In the genomic region with DNA sequence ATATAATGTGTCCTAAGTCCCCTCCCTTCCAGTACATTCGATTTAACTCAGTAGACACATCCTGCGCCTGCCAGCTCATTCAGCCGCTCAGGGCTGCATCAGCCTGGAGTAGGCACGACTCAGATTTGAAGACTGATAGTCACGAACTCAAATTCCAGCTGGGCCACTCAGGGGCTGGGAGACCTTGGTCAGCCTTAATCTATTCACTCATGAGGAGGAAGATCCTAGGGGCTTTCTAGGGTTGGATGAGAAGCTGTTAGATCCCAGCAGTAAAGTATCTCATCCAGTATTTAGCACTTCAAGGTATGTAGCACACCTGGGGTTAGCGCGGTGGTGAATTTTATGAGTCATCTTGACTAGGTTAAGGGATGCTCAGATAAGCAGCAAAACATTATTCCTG, we compare ENCODE assay signal across 20 cellular contexts.
DNase-seq lines count a peak whose midpoint lies in the region; ATAC-seq and TF ChIP-seq lines count a peak whose summit lies in the region.
"Had no signal": no experiment of that assay in that cellular context is flagged by ENCODE, and none has a peak within 500 bp of the region (broad histone marks: within the 10 kb centered on the region; RNA-seq: fewer than 3 reads in every experiment).

No MANE protein-coding gene starts in this region.

- peaks cover 31% of the 10 kb centered on the region for H3K4me1 Mint-ChIP-seq in activated T-cell treated with anti-CD3 and anti-CD28 coated beads, Interleukin-2, amount 50 U/mL, for 72 hours (ENCODE audit: low read depth)
- peaks cover 43% of the 10 kb centered on the region for H3K4me1 Mint-ChIP-seq in stimulated activated effector memory CD8-positive, alpha-beta T cell treated with anti-CD3 and anti-CD28 coated beads, Interleukin-12 subunit alpha, Interleukin-12 subunit beta, amount 100 ng/mL, for 72 hours

- no peak overlapping the region for H3K4me3 Mint-ChIP-seq in activated T-cell treated with anti-CD3 and anti-CD28 coated beads, Interleukin-2, amount 50 U/mL, for 72 hours
- H3K4me3 Mint-ChIP-seq in stimulated activated effector memory CD8-positive, alpha-beta T cell treated with anti-CD3 and anti-CD28 coated beads, Interleukin-12 subunit alpha, Interleukin-12 subunit beta, amount 100 ng/mL, for 72 hours: no peak overlapping the region
- H3K4me3 Mint-ChIP-seq: activated CD8-positive, alpha-beta memory T cell treated with anti-CD3 and anti-CD28 coated beads, Interleukin-2, amount 10 ng/mL, durations not matched to agents 7 days and 5 days; IgD-negative memory B cell; nephron progenitor cell had no signal

- no peak for TF ChIP-seq CTCF in epithelial cell of esophagus (IDR thresholded peaks at IDR 0.05; ENCODE audit: insufficient read depth, low read depth, low read length, missing control alignments)

- ATAC-seq in activated T-cell treated with anti-CD3 and anti-CD28 coated beads, Interleukin-2, amount 50 U/mL, for 72 hours (replicated peaks in 1 of 2): peak; percentile 26 to 29
- ATAC-seq in stimulated activated effector memory CD8-positive, alpha-beta T cell treated with anti-CD3 and anti-CD28 coated beads, Interleukin-12 subunit alpha, Interleukin-12 subunit beta, amount 100 ng/mL, for 72 hours: peak; percentile 48
- ATAC-seq in GM21515 (IDR thresholded peaks at IDR 0.05; ENCODE audit: unreplicated experiment): no peak
- ATAC-seq: activated CD8-positive, alpha-beta memory T cell treated with anti-CD3 and anti-CD28 coated beads, Interleukin-2, amount 10 ng/mL, durations not matched to agents 7 days and 5 days; stimulated activated naive CD8-positive, alpha-beta T cell treated with anti-CD3 and anti-CD28 coated beads, Interleukin-15, Interleukin-2, amounts not matched to agents 100 U/mL and 50 U/mL, for 24 hours had no signal

- H3K4me3 ChIP-seq in epithelial cell of esophagus (ENCODE audit: low read length): no peak overlapping the region
- H3K4me3 ChIP-seq: coronary artery had no signal

- H3K9me3 Mint-ChIP-seq in activated T-cell treated with anti-CD3 and anti-CD28 coated beads, Interleukin-2, amount 50 U/mL, for 72 hours: no peaks in the 10 kb centered on the region
- H3K9me3 Mint-ChIP-seq in stimulated activated effector memory CD8-positive, alpha-beta T cell treated with anti-CD3 and anti-CD28 coated beads, Interleukin-12 subunit alpha, Interleukin-12 subunit beta, amount 100 ng/mL, for 72 hours: no peaks in the 10 kb centered on the region
- H3K9me3 Mint-ChIP-seq: CD8-positive, alpha-beta memory T cell; H9; nephron progenitor cell had no signal

- no peak for DNase-seq in activated T-cell treated with anti-CD3 and anti-CD28 coated beads, Interleukin-2, amount 50 U/mL, for 72 hours
- DNase-seq in activated T-cell treated with anti-CD3 and anti-CD28 coated beads, Interleukin-2, amount 50 U/mL, for 48 hours: no peak
- DNase-seq in NCI-H226 (peak; percentile 44), epithelial cell of esophagus (ENCODE audit: low read depth) (peak; percentile 47), NOMO-1 treated with dmso at 0.1 percent for 144 hours (lab: John Stamatoyannopoulos, UW; ENCODE audit: unreplicated experiment) (no peak)
- DNase-seq in stimulated activated effector memory CD8-positive, alpha-beta T cell treated with anti-CD3 and anti-CD28 coated beads, Interleukin-12 subunit alpha, Interleukin-12 subunit beta, amount 100 ng/mL, for 72 hours (ENCODE audit: low spot score in 2 of 2): no peak
- no peak for DNase-seq in stimulated activated CD4-positive, alpha-beta T cell treated with anti-CD3 and anti-CD28 coated beads, Interleukin-4, amount 100 ng/mL, for 1 hour
- DNase-seq: ACHN; activated CD8-positive, alpha-beta memory T cell treated with anti-CD3 and anti-CD28 coated beads, Interleukin-2, amount 10 ng/mL, durations not matched to agents 7 days and 5 days; CD8-positive, alpha-beta memory T cell; H9; NCI-H2081 treated with DMSO at 0.1 percent for 48 hours; NCI-H69; nephron progenitor cell; stimulated activated CD4-positive, alpha-beta T cell treated with anti-CD3 and anti-CD28 coated beads, Interleukin-12 subunit alpha, Interleukin-12 subunit beta, amount 100 ng/mL, for 4 hours; stimulated activated naive CD8-positive, alpha-beta T cell treated with anti-CD3 and anti-CD28 coated beads, Interleukin-15, Interleukin-2, amounts not matched to agents 100 U/mL and 50 U/mL, for 24 hours; SW 1271 had no signal

- no peak overlapping the region for H3K27ac Mint-ChIP-seq in activated T-cell treated with anti-CD3 and anti-CD28 coated beads, Interleukin-2, amount 50 U/mL, for 72 hours
- H3K27ac Mint-ChIP-seq in stimulated activated effector memory CD8-positive, alpha-beta T cell treated with anti-CD3 and anti-CD28 coated beads, Interleukin-12 subunit alpha, Interleukin-12 subunit beta, amount 100 ng/mL, for 72 hours: no peak overlapping the region
- H3K27ac Mint-ChIP-seq: activated CD8-positive, alpha-beta memory T cell treated with anti-CD3 and anti-CD28 coated beads, Interleukin-2, amount 10 ng/mL, durations not matched to agents 7 days and 5 days; IgD-negative memory B cell; nephron progenitor cell had no signal

- H3K27me3 Mint-ChIP-seq in activated T-cell treated with anti-CD3 and anti-CD28 coated beads, Interleukin-2, amount 50 U/mL, for 72 hours (ENCODE audit: low read depth): peaks cover 37% of the 10 kb centered on the region

- H3K36me3 Mint-ChIP-seq in activated T-cell treated with anti-CD3 and anti-CD28 coated beads, Interleukin-2, amount 50 U/mL, for 72 hours (ENCODE audit: insufficient read depth in 2 of 2): no peaks in the 10 kb centered on the region
- H3K36me3 Mint-ChIP-seq in stimulated activated effector memory CD8-positive, alpha-beta T cell treated with anti-CD3 and anti-CD28 coated beads, Interleukin-12 subunit alpha, Interleukin-12 subunit beta, amount 100 ng/mL, for 72 hours: no peaks in the 10 kb centered on the region
- H3K36me3 Mint-ChIP-seq: IgD-negative memory B cell had no signal

Comparison
In these comparisons a context has a peak if more than half of its experiments do, and no peak if none do; other contexts are left out.
1. DNase-seq: peak in NCI-H226 (single experiment) and epithelial cell of esophagus (single experiment); none in activated T-cell treated with anti-CD3 and anti-CD28 coated beads, Interleukin-2, amount 50 U/mL, for 72 hours (0 of 2), activated T-cell treated with anti-CD3 and anti-CD28 coated beads, Interleukin-2, amount 50 U/mL, for 48 hours (0 of 2), stimulated activated effector memory CD8-positive, alpha-beta T cell treated with anti-CD3 and anti-CD28 coated beads, Interleukin-12 subunit alpha, Interleukin-12 subunit beta, amount 100 ng/mL, for 72 hours (0 of 2), NOMO-1 treated with dmso at 0.1 percent for 144 hours (single experiment) and stimulated activated CD4-positive, alpha-beta T cell treated with anti-CD3 and anti-CD28 coated beads, Interleukin-4, amount 100 ng/mL, for 1 hour (single experiment).